8 cellular contexts compared by ENCODE assay signal in the genomic region with DNA sequence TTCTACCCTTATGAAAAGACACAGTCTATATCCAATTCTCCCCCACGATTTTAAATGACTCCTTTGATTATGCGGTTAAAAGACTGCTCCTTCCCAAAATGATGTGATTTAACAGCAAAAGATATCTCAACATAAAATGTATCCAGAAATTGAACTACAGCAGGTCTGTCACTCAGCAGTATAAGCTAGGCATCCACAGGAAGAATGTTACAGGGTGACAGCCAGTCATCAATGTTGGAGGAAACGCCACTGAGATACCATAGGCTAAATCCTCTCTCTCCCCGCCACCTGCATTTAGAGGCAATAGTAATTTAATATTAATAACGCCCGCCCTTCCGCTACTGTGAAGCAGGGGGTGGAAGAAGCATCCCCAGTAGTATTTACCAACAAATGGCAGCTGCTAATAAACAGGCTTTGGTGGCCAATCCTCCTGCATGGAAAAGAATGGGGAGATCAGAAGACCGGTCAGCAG. TPM values are rescaled to one million over a fixed set of nuclear protein-coding genes. Genes with fewer than 3 reads are reported as not detected.
DNase-seq lines count a peak whose midpoint lies in the region; ATAC-seq and TF ChIP-seq lines count a peak whose summit lies in the region.

No MANE protein-coding gene starts in this region.

- DNase-seq in heart right ventricle (no peak), Right ventricle myocardium inferior (ENCODE audit: missing footprints) (no peak), RWPE2 (ENCODE audit: low spot score) (no peak), aorta (no peak), nephron progenitor cell (no peak)
- no peak for DNase-seq in activated CD4-positive, alpha-beta T cell treated with anti-CD3 and anti-CD28 coated beads, Interleukin-2, amount 10 ng/mL, durations not matched to agents 7 days and 5 days

- H3K4me1 ChIP-seq in heart right ventricle: peaks cover 0 to 61% (median 50%) of the 10 kb centered on the region in 9 donors
- peaks cover 7% of the 10 kb centered on the region for H3K4me1 ChIP-seq in RWPE2 (ENCODE audit: insufficient read depth, poor library complexity, severe bottlenecking)
- H3K4me1 ChIP-seq in aorta (ENCODE audit: control insufficient read depth in 1 of 2, insufficient read depth in 2 of 2, low read length in 2 of 2): peaks cover 3 to 15% of the 10 kb centered on the region in 2 donors

- H3K36me3 Mint-ChIP-seq in nephron progenitor cell (ENCODE audit: low read depth): peaks cover 8% of the 10 kb centered on the region
- peaks cover 40% of the 10 kb centered on the region for H3K36me3 Mint-ChIP-seq in activated CD4-positive, alpha-beta T cell treated with anti-CD3 and anti-CD28 coated beads, Interleukin-2, amount 10 ng/mL, durations not matched to agents 7 days and 5 days (ENCODE audit: low read depth)

- H3K4me3 ChIP-seq in heart right ventricle (peak overlapping the region; percentile 74 to 98 (median 90)), RWPE2 (ENCODE audit: severe bottlenecking) (peak overlapping the region; percentile 67), iPS-18c (ENCODE audit: insufficient read depth, low read depth, low read length) (peak overlapping the region; percentile 92), aorta (ENCODE audit: low read length in 2 of 2) (peak overlapping the region; percentile 59 to 86)

- CTCF ChIA-PET in activated CD4-positive, alpha-beta T cell treated with anti-CD3 and anti-CD28 coated beads, Interleukin-2, amount 10 ng/mL, durations not matched to agents 7 days and 5 days (lab: Charles Lee): interaction anchor here (0.9 to 2.2 kb wide), 5 partner anchors 9 to 63 kb away, joined by 3 to 11 read pairs (median 3); partner anchors contain the start of gene PYROXD1

- WGBS in heart right ventricle, 2 donors: 4 to 7% methylated on average over 8 of the region's 8 CpGs
- whole genome bisulfite sequencing in aorta, 2 donors: 4 to 5% methylated on average over 8 of the region's 8 CpGs

- no peaks in the 10 kb centered on the region for H3K27me3 ChIP-seq in heart right ventricle
- H3K27me3 ChIP-seq in RWPE2 (ENCODE audit: insufficient read depth, poor library complexity, severe bottlenecking): no peaks in the 10 kb centered on the region
- no peaks in the 10 kb centered on the region for H3K27me3 ChIP-seq in aorta (ENCODE audit: control insufficient read depth in 1 of 2, insufficient read depth in 2 of 2, low read length in 1 of 2)

- H3K4me3 Mint-ChIP-seq in nephron progenitor cell: no peak overlapping the region
- H3K4me3 Mint-ChIP-seq in activated CD4-positive, alpha-beta T cell treated with anti-CD3 and anti-CD28 coated beads, Interleukin-2, amount 10 ng/mL, durations not matched to agents 7 days and 5 days: no peak overlapping the region

- TF ChIP-seq CTCF in heart right ventricle (IDR thresholded peaks at IDR 0.05) (no peak), RWPE2 (IDR thresholded peaks at IDR 0.05; ENCODE audit: poor library complexity, severe bottlenecking) (no peak), nephron progenitor cell (IDR thresholded peaks at IDR 0.05) (no peak)

- H3K4me1 Mint-ChIP-seq in nephron progenitor cell: peaks cover 23% of the 10 kb centered on the region
- H3K4me1 Mint-ChIP-seq in activated CD4-positive, alpha-beta T cell treated with anti-CD3 and anti-CD28 coated beads, Interleukin-2, amount 10 ng/mL, durations not matched to agents 7 days and 5 days: peaks cover 56% of the 10 kb centered on the region

- H3K27ac ChIP-seq in heart right ventricle: peak overlapping the region; percentile 39 to 92 (median 88)
- H3K27ac ChIP-seq in RWPE2 (ENCODE audit: poor library complexity, severe bottlenecking): peak overlapping the region; percentile 59
- H3K27ac ChIP-seq in aorta (ENCODE audit: low read depth in 1 of 2, low read length in 2 of 2): peak overlapping the region in 1 of 2 donors; percentile 93

- no peaks in the 10 kb centered on the region for H3K27me3 Mint-ChIP-seq in nephron progenitor cell (ENCODE audit: low read depth, poor library complexity)
- H3K27me3 Mint-ChIP-seq in activated CD4-positive, alpha-beta T cell treated with anti-CD3 and anti-CD28 coated beads, Interleukin-2, amount 10 ng/mL, durations not matched to agents 7 days and 5 days: no peaks in the 10 kb centered on the region

- intact Hi-C loops in heart right ventricle (cut with DNase I) (loop anchor here in 5 of 10 donors (5.0 to 10.0 kb wide), 4 partner anchors 64 to 181 kb away; partner anchors contain the start of genes LDHB (in 4 of the 5) and PYROXD1 (in 1 of the 5)), Right ventricle myocardium inferior (cut with DNase I) (loop anchor here (10.0 kb wide), 2 partner anchors 154 to 544 kb away; partner anchors contain the start of genes CMAS and LDHB), aorta (cut with DNase I) (loop anchor here (5.0 to 10.0 kb wide), 2 partner anchors 154 to 156 kb away; partner anchors contain the start of gene LDHB (in 2 of the 2))

- no peak overlapping the region for H3K27ac Mint-ChIP-seq in nephron progenitor cell
- H3K27ac Mint-ChIP-seq in activated CD4-positive, alpha-beta T cell treated with anti-CD3 and anti-CD28 coated beads, Interleukin-2, amount 10 ng/mL, durations not matched to agents 7 days and 5 days: no peak overlapping the region

- H3K36me3 ChIP-seq in heart right ventricle (peaks cover 0 to 36% (median 17%) of the 10 kb centered on the region in 9 donors), RWPE2 (ENCODE audit: low read depth) (peaks cover 20% of the 10 kb centered on the region), aorta (ENCODE audit: control insufficient read depth in 1 of 2, insufficient read depth in 2 of 2, low read length in 1 of 2) (peaks cover under 1 to 6% of the 10 kb centered on the region in 2 donors)

- ATAC-seq in heart right ventricle: peak in 1 of 8 donors; percentile 1
- ATAC-seq in Right ventricle myocardium inferior: no peak
- no peak for ATAC-seq in RWPE2 (ENCODE audit: low read depth)
- no peak for ATAC-seq in aorta (ENCODE audit: low FRiP score)
- no peak for ATAC-seq in HG02840 (IDR thresholded peaks at IDR 0.05; ENCODE audit: low FRiP score, unreplicated experiment)

- H3K9me3 ChIP-seq in heart right ventricle: no peaks in the 10 kb centered on the region
- no peaks in the 10 kb centered on the region for H3K9me3 ChIP-seq in RWPE2 (ENCODE audit: severe bottlenecking)
- no peaks in the 10 kb centered on the region for H3K9me3 ChIP-seq in iPS-18c (ENCODE audit: control insufficient read depth, insufficient read depth, low read length)
- H3K9me3 ChIP-seq in aorta (ENCODE audit: control insufficient read depth, low read length): no peaks in the 10 kb centered on the region

- H3K9me3 Mint-ChIP-seq in nephron progenitor cell: no peaks in the 10 kb centered on the region
- no peaks in the 10 kb centered on the region for H3K9me3 Mint-ChIP-seq in activated CD4-positive, alpha-beta T cell treated with anti-CD3 and anti-CD28 coated beads, Interleukin-2, amount 10 ng/mL, durations not matched to agents 7 days and 5 days

- POLR2A ChIA-PET in activated CD4-positive, alpha-beta T cell treated with anti-CD3 and anti-CD28 coated beads, Interleukin-2, amount 10 ng/mL, durations not matched to agents 7 days and 5 days (lab: Charles Lee): interaction anchor here (1.0 to 1.4 kb wide), 2 partner anchors 11 to 146 kb away, joined by 3 read pairs; no protein-coding TSS in a partner anchor

RNA-seq across cellular contexts. Expression of gene RECQL, which starts 0.6 kb away (rescaled TPM):
- total RNA-seq in heart right ventricle: 10 to 100 TPM; 18.4 to 40.5 (median 24.6) TPM
- 10 to 100 TPM; 11.2 to 14.3 TPM for polyA plus RNA-seq in heart right ventricle
- 19.4 TPM for total RNA-seq in Right ventricle myocardium inferior
- 10 to 100 TPM; 44.2 to 52.4 TPM for total RNA-seq in aorta
- 10 to 100 TPM; 28.2 to 31.3 TPM for polyA plus RNA-seq in aorta
- total RNA-seq in activated CD4-positive, alpha-beta T cell treated with anti-CD3 and anti-CD28 coated beads, Interleukin-2, amount 10 ng/mL, durations not matched to agents 7 days and 5 days: 10 to 100 TPM; 88.3 to 95.8 TPM

RNA-seq across cellular contexts. Expression of gene GOLT1B, which starts 0.8 kb away (rescaled TPM):
- total RNA-seq in heart right ventricle: 10 to 100 TPM; 12.0 to 25.4 (median 18.8) TPM
- 10 to 100 TPM; 16.0 to 24.2 TPM for polyA plus RNA-seq in heart right ventricle
- 22.0 TPM for total RNA-seq in Right ventricle myocardium inferior
- total RNA-seq in aorta: 10 to 100 TPM; 33.9 to 45.4 TPM
- 10 to 100 TPM; 24.4 to 36.7 TPM for polyA plus RNA-seq in aorta
- 10 to 100 TPM; 40.7 to 45.6 TPM for total RNA-seq in activated CD4-positive, alpha-beta T cell treated with anti-CD3 and anti-CD28 coated beads, Interleukin-2, amount 10 ng/mL, durations not matched to agents 7 days and 5 days

RNA-seq across cellular contexts. Expression of gene SPX, which starts 25.3 kb away (rescaled TPM):
- total RNA-seq in heart right ventricle (10 to 100 TPM; 10.1 to 21.5 (median 16.3) TPM), Right ventricle myocardium inferior (12.4 TPM), aorta (under 1 TPM in 1 of 2 donors, not detected in 1; 0.09 TPM)
- polyA plus RNA-seq in heart right ventricle (10 to 100 TPM in 1 of 2 donors, 1 to 10 TPM in 1; 1.7 to 11.2 TPM), aorta (under 1 TPM in 1 of 2 donors, not detected in 1; 0.15 TPM)
- under 1 TPM in 1 of 2 experiments, not detected in 1; 0.12 TPM for total RNA-seq in activated CD4-positive, alpha-beta T cell treated with anti-CD3 and anti-CD28 coated beads, Interleukin-2, amount 10 ng/mL, durations not matched to agents 7 days and 5 days

Comparison
In these comparisons a context has a peak if more than half of its experiments do, and no peak if none do; other contexts are left out.
1. RNA of gene SPX, which starts 25.3 kb away (total RNA-seq): 10.1 to 21.5 TPM in heart right ventricle and 12.4 TPM in Right ventricle myocardium inferior (single experiment); 0.12 TPM in activated CD4-positive, alpha-beta T cell treated with anti-CD3 and anti-CD28 coated beads, Interleukin-2, amount 10 ng/mL, durations not matched to agents 7 days and 5 days and 0.09 TPM in aorta; every median in the first group is over 4 times any median in the second.
2. Peak in every context shown above with its lines, with median percentiles within 50 percentile points of each other: H3K4me3 ChIP-seq.